23 cellular contexts compared by ENCODE assay signal in genomic region chrX:129145382-129145781, GRCh38.
"Had no signal": no experiment of that assay in that cellular context is flagged by ENCODE, and none has a peak within 500 bp of the region (broad histone marks: within the 10 kb centered on the region; RNA-seq: fewer than 3 reads in every experiment).

No MANE protein-coding gene starts in this region.

- H3K27ac ChIP-seq: brain microvascular endothelial cell, cardiac muscle cell, Peyer's patch, RWPE1, SJCRH30, VCaP had no signal

- H3K36me3 ChIP-seq: brain microvascular endothelial cell, cardiac muscle cell, MG63, Peyer's patch, SJCRH30 had no signal

- H3K9me2 ChIP-seq: SK-N-SH had no signal

- H3K27me3 ChIP-seq: brain microvascular endothelial cell, cardiac muscle cell, MG63, Peyer's patch, SJCRH30 had no signal

- ATAC-seq: activated CD4-positive, alpha-beta T cell treated with anti-CD3 and anti-CD28 coated beads for 36 hours; activated T-helper 17 cell treated with anti-CD3 and anti-CD28 coated beads, Interleukin-2, amount 50 U/mL, for 72 hours had no signal

- H3K4me2 ChIP-seq: SK-N-SH had no signal

- H3K4me3 ChIP-seq: cardiac muscle cell, MG63, Peyer's patch, SJCRH30 had no signal

- H3K4me1 ChIP-seq: Peyer's patch, SJCRH30 had no signal

- H3K9me3 ChIP-seq: MG63, Peyer's patch, SJCRH30, SK-N-SH had no signal

- DNase-seq: activated CD4-positive, alpha-beta memory T cell treated with anti-CD3 and anti-CD28 coated beads, Interleukin-2, amount 10 ng/mL, durations not matched to agents 7 days and 5 days; activated CD4-positive, alpha-beta T cell treated with anti-CD3 and anti-CD28 coated beads for 36 hours; activated CD4-positive, alpha-beta T cell treated with anti-CD3 and anti-CD28 coated beads, Interleukin-2, amount 50 U/mL, for 1 hour; activated gamma-delta T cell; activated naive CD4-positive, alpha-beta T cell treated with anti-CD3 and anti-CD28 coated beads for 36 hours; activated T-cell treated with anti-CD3 and anti-CD28 coated beads for 4 hours; activated T-cell treated with anti-CD3 and anti-CD28 coated beads, Interleukin-2, amount 50 U/mL, for 48 hours; brain microvascular endothelial cell; MG63; MV-4-11; NCI-H1417 treated with DMSO at 0.1 percent for 48 hours; NCI-H187; NCI-H226; NCI-H526; Peyer's patch; Right ventricle myocardium superior; SJCRH30; SK-N-SH; T-helper 1 cell had no signal
